ENCODE assay signal across 26 cellular contexts in genomic region chr21:43692949-43693348, GRCh38. TPM values are rescaled to one million over a fixed set of nuclear protein-coding genes. Genes with fewer than 3 reads are reported as not detected.
A peak's percentile ranks its signal among the peaks of the same experiment; 100 is the strongest.
DNase-seq lines count a peak whose midpoint lies in the region; ATAC-seq, FAIRE-seq and TF ChIP-seq lines count a peak whose summit lies in the region.
"Had no signal": no experiment of that assay in that cellular context is flagged by ENCODE, and none has a peak within 500 bp of the region (broad histone marks: within the 10 kb centered on the region; RNA-seq: fewer than 3 reads in every experiment).

No MANE protein-coding gene starts in this region.

- no peak for TF ChIP-seq EP300 in HepG2 (IDR thresholded peaks at IDR 0.05; ENCODE audit: low read depth in 2 of 2, low read length in 2 of 2)
- TF ChIP-seq EP300 in HepG2 (CRISPR knock-in tag; IDR thresholded peaks at IDR 0.05; ENCODE audit: borderline replicate concordance): no peak

- in situ Hi-C loops in HepG2 (cut with HindIII; ENCODE audit: extremely low pct_ligation_motif_present, low pct_unique_long_range_greater_than_20kb): no loop called here
- in situ Hi-C loops in HAP-1 (cut with MboI; ENCODE audit: low sequenced_read_pairs): no loop called here

- TF ChIP-seq POLR2A in HepG2 (IDR thresholded peaks at IDR 0.05; ENCODE audit: insufficient read depth in 1 of 2, low read depth in 2 of 2, low read length in 2 of 2) (no peak), right lobe of liver (IDR thresholded peaks at IDR 0.05) (no peak)

- peaks cover 15% of the 10 kb centered on the region for H3K4me1 ChIP-seq in HepG2 (ENCODE audit: insufficient read depth, low read length)
- H3K4me1 ChIP-seq in right lobe of liver: no peaks in the 10 kb centered on the region
- H3K4me1 ChIP-seq in lower lobe of right lung: no peaks in the 10 kb centered on the region
- no peaks in the 10 kb centered on the region for H3K4me1 ChIP-seq in upper lobe of right lung
- H3K4me1 ChIP-seq in HAP-1: no peaks in the 10 kb centered on the region

- H2AFZ ChIP-seq in HepG2 (ENCODE audit: low read length): no peak overlapping the region

- H3K79me2 ChIP-seq in HepG2 (ENCODE audit: insufficient read depth, low read length): no peaks in the 10 kb centered on the region

- no peak overlapping the region for H3K4me2 ChIP-seq in HepG2 (ENCODE audit: low read depth, low read length)
- H3K4me2 ChIP-seq: BLaER1 had no signal

- no peaks in the 10 kb centered on the region for H3K9me3 Mint-ChIP-seq in central memory CD8-positive, alpha-beta T cell
- H3K9me3 Mint-ChIP-seq in effector memory CD8-positive, alpha-beta T cell: no peaks in the 10 kb centered on the region
- H3K9me3 Mint-ChIP-seq: CD4-positive, CD25-positive, alpha-beta regulatory T cell; HFFc6 had no signal

- H3K27me3 Mint-ChIP-seq in central memory CD8-positive, alpha-beta T cell: no peaks in the 10 kb centered on the region
- no peaks in the 10 kb centered on the region for H3K27me3 Mint-ChIP-seq in effector memory CD8-positive, alpha-beta T cell
- H3K27me3 Mint-ChIP-seq: CD4-positive, CD25-positive, alpha-beta regulatory T cell had no signal

- no peaks in the 10 kb centered on the region for H3K9me3 ChIP-seq in HepG2 (ENCODE audit: low read length)
- H3K9me3 ChIP-seq in right lobe of liver: no peaks in the 10 kb centered on the region
- no peaks in the 10 kb centered on the region for H3K9me3 ChIP-seq in lower lobe of right lung
- no peaks in the 10 kb centered on the region for H3K9me3 ChIP-seq in upper lobe of right lung
- no peaks in the 10 kb centered on the region for H3K9me3 ChIP-seq in HAP-1
- H3K9me3 ChIP-seq: BLaER1, MG63 had no signal

- intact Hi-C loops in HepG2 (cut with micrococcal nuclease; ENCODE audit: unreplicated experiment): no loop called here
- intact Hi-C loops in right lobe of liver (cut with DNase I): loop anchor here (10.0 kb wide), 2 partner anchors 52 to 62 kb away; no protein-coding TSS in a partner anchor
- intact Hi-C loops in lower lobe of right lung (cut with DNase I): no loop called here
- intact Hi-C loops in upper lobe of right lung (cut with DNase I): no loop called here

- ATAC-seq in HepG2 (no peak), right lobe of liver (no peak), lower lobe of right lung (no peak), upper lobe of right lung (no peak)
- no peak for ATAC-seq in central memory CD8-positive, alpha-beta T cell (replicated peaks; ENCODE audit: extremely low read depth, poor library complexity, severe bottlenecking)
- ATAC-seq in effector memory CD8-positive, alpha-beta T cell (replicated peaks): no peak
- ATAC-seq: Panc1 had no signal

- no peak for DNase-seq in HepG2 (ENCODE audit: low spot score)
- DNase-seq in right lobe of liver: no peak
- DNase-seq in central memory CD8-positive, alpha-beta T cell (ENCODE audit: low spot score in 2 of 2): no peak
- peak; percentile 7 for DNase-seq in lower lobe of right lung
- peak; percentile 34 for DNase-seq in upper lobe of right lung
- no peak for DNase-seq in activated T-cell treated with anti-CD3 and anti-CD28 coated beads, Interleukin-2, amount 50 U/mL, for 1 hour
- no peak for DNase-seq in HAP-1 (ENCODE audit: low spot score in 2 of 2)
- DNase-seq in effector memory CD8-positive, alpha-beta T cell: no peak
- DNase-seq: CD4-positive, CD25-positive, alpha-beta regulatory T cell; DMS53; H7; HFFc6; KG1; MG63; NCI-H1105 treated with DMSO at 0.1 percent for 48 hours; NCI-H146; NCI-H1930; NCI-H2107; NCI-H446 treated with DMSO at 0.1 percent for 48 hours; NCI-H526 treated with DMSO at 0.1 percent for 48 hours; SIG-M5 had no signal

- H3K36me3 ChIP-seq in HepG2 (replicated peaks in 1 of 2; ENCODE audit: control insufficient read depth in 1 of 2, insufficient read depth in 2 of 2, low read length in 2 of 2) (peaks cover 33 to 72% of the 10 kb centered on the region in 2 experiments), right lobe of liver (peaks cover 0 to 39% (median 3%) of the 10 kb centered on the region in 4 donors), lower lobe of right lung (peaks cover 88% of the 10 kb centered on the region), upper lobe of right lung (peaks cover 58% of the 10 kb centered on the region), HAP-1 (replicated peaks) (peaks cover 81% of the 10 kb centered on the region)

- H3K4me3 ChIP-seq in HepG2 (replicated peaks in 1 of 3; ENCODE audit: insufficient read depth in 1 of 3, low read depth in 2 of 3, low read length in 3 of 3) (no peak overlapping the region), right lobe of liver (no peak overlapping the region), lower lobe of right lung (no peak overlapping the region), upper lobe of right lung (no peak overlapping the region), HAP-1 (no peak overlapping the region)
- H3K4me3 ChIP-seq: BLaER1, MG63, SK-N-MC had no signal

- no peaks in the 10 kb centered on the region for H4K20me1 ChIP-seq in HepG2 (ENCODE audit: insufficient read depth, low read length)

- CTCF ChIA-PET in HepG2 (lab: Yijun Ruan, JAX; ENCODE audit: low intra/inter-chr PET ratio, low total read pairs): no interaction called here

- H3K27me3 ChIP-seq in HepG2 (ENCODE audit: control insufficient read depth in 1 of 2, insufficient read depth in 2 of 2, low read length in 2 of 2): no peaks in the 10 kb centered on the region
- no peaks in the 10 kb centered on the region for H3K27me3 ChIP-seq in right lobe of liver
- no peaks in the 10 kb centered on the region for H3K27me3 ChIP-seq in lower lobe of right lung (ENCODE audit: low read depth)
- no peaks in the 10 kb centered on the region for H3K27me3 ChIP-seq in upper lobe of right lung
- no peaks in the 10 kb centered on the region for H3K27me3 ChIP-seq in HAP-1 (ENCODE audit: low read depth)
- H3K27me3 ChIP-seq: BLaER1, MG63 had no signal

- FAIRE-seq in HepG2 (lab: Jason Lieb, UNC): no peak
- FAIRE-seq: GM18507, HTR-8/SVneo had no signal

- H3K9ac ChIP-seq in HepG2 (ENCODE audit: insufficient read depth, low read depth, low read length): no peak overlapping the region
- H3K9ac ChIP-seq: BLaER1 had no signal

- H3K4me1 Mint-ChIP-seq in central memory CD8-positive, alpha-beta T cell: no peaks in the 10 kb centered on the region
- no peaks in the 10 kb centered on the region for H3K4me1 Mint-ChIP-seq in effector memory CD8-positive, alpha-beta T cell (ENCODE audit: low read depth in 2 of 2)

- no peak for TF ChIP-seq RAD21 in HepG2 (CRISPR knock-in tag; IDR thresholded peaks at IDR 0.05)

- H3K27ac ChIP-seq in HepG2 (ENCODE audit: extremely low read length, insufficient read depth, low read length): no peak overlapping the region
- H3K27ac ChIP-seq in right lobe of liver: no peak overlapping the region
- no peak overlapping the region for H3K27ac ChIP-seq in lower lobe of right lung
- no peak overlapping the region for H3K27ac ChIP-seq in upper lobe of right lung
- H3K27ac ChIP-seq: BLaER1, SK-N-MC had no signal

- 88% methylated on average over 8 of the region's 8 CpGs for WGBS in HepG2 (ENCODE audit: low lambda C conversion rate)
- WGBS in right lobe of liver (ENCODE audit: insufficient coverage, low coverage, low lambda C conversion rate, missing lambda C conversion rate): 93% methylated on average over 3 of the region's 8 CpGs

- TF ChIP-seq CTCF in HepG2 (CRISPR knock-in tag; IDR thresholded peaks at IDR 0.05): no peak
- no peak for TF ChIP-seq CTCF in right lobe of liver (IDR thresholded peaks at IDR 0.05)
- no peak for TF ChIP-seq CTCF in lower lobe of right lung (IDR thresholded peaks at IDR 0.05)
- no peak for TF ChIP-seq CTCF in upper lobe of right lung (IDR thresholded peaks at IDR 0.05)

- no TSS peak for BruUV-seq in HepG2 (replicated peaks; lab: Mats Ljungman, UMichigan)

- POLR2A ChIA-PET in HepG2 (lab: Yijun Ruan, JAX): no interaction called here

- no peak overlapping the region for H3K4me3 Mint-ChIP-seq in central memory CD8-positive, alpha-beta T cell
- H3K4me3 Mint-ChIP-seq in effector memory CD8-positive, alpha-beta T cell: no peak overlapping the region
- H3K4me3 Mint-ChIP-seq: CD4-positive, CD25-positive, alpha-beta regulatory T cell; HFFc6 had no signal

- H3K36me3 Mint-ChIP-seq in central memory CD8-positive, alpha-beta T cell (ENCODE audit: insufficient read depth): peaks cover 30% of the 10 kb centered on the region
- H3K36me3 Mint-ChIP-seq in effector memory CD8-positive, alpha-beta T cell (ENCODE audit: insufficient read depth): peaks cover 48% of the 10 kb centered on the region

- peak overlapping the region; percentile 32 for H3K27ac Mint-ChIP-seq in central memory CD8-positive, alpha-beta T cell (ENCODE audit: low read depth)
- peak overlapping the region in 1 of 2 donors; percentile 54 for H3K27ac Mint-ChIP-seq in effector memory CD8-positive, alpha-beta T cell
- H3K27ac Mint-ChIP-seq: CD4-positive, CD25-positive, alpha-beta regulatory T cell; HFFc6 had no signal

RNA-seq across cellular contexts. Expression of gene PDXK, which starts 26.0 kb away (rescaled TPM):
- total RNA-seq in HepG2 (2016; rRNA removed; fragmentation: Illumina TruSeq; extraction: Trizol) (114 and 151 TPM in 2 replicates), right lobe of liver (10 to 100 TPM; 52.9 to 87.5 (median 58.9) TPM), lower lobe of right lung (195 TPM), upper lobe of right lung (280 TPM)
- total RNA-seq in HepG2 (2016; cell fraction: cytosol; rRNA removed; fragmentation: Illumina TruSeq; extraction: Trizol; ENCODE audit: low read depth): 28.6 and 35.2 TPM in 2 replicates
- 115 and 149 TPM in 2 replicates for total RNA-seq in HepG2 (2016; cell fraction: insoluble cytoplasmic fraction; rRNA removed; fragmentation: Illumina TruSeq; extraction: Trizol)
- 62.0 and 68.5 TPM in 2 replicates for total RNA-seq in HepG2 (2016; cell fraction: membrane; rRNA removed; fragmentation: Illumina TruSeq; extraction: Trizol)
- total RNA-seq in HepG2 (2016; cell fraction: nucleus; rRNA removed; fragmentation: Illumina TruSeq; extraction: Trizol): 61.1 and 71.3 TPM in 2 replicates
- 165 and 184 TPM in 2 replicates for polyA plus RNA-seq in HepG2 (2011; rRNA removed)
- polyA plus RNA-seq in HepG2 (2011; cell fraction: cytosol; rRNA removed): 146 and 162 TPM in 2 replicates
- polyA plus RNA-seq in HepG2 (2011; cell fraction: nucleus; rRNA removed): 215 and 264 TPM in 2 replicates
- 82.4 and 87.9 TPM in 2 replicates for polyA plus RNA-seq in HepG2 (2012)
- 45.4 and 55.7 TPM in 2 replicates for polyA plus RNA-seq in HepG2 (2016; cell fraction: cytosol; fragmentation: Illumina TruSeq; extraction: Trizol; ENCODE audit: low read depth)
- polyA plus RNA-seq in HepG2 (2016; cell fraction: insoluble cytoplasmic fraction; fragmentation: Illumina TruSeq; extraction: Trizol; ENCODE audit: low read depth): 135 and 141 TPM in 2 replicates
- 56.2 and 56.5 TPM in 2 replicates for polyA plus RNA-seq in HepG2 (2016; cell fraction: membrane; fragmentation: Illumina TruSeq; extraction: Trizol; ENCODE audit: low read depth)
- 113 and 114 TPM in 2 replicates for polyA plus RNA-seq in HepG2 (2016; cell fraction: nucleus; fragmentation: Illumina TruSeq; extraction: Trizol; ENCODE audit: insufficient read depth, low read depth)
- polyA minus RNA-seq in HepG2 (2011; rRNA and poly(A)+ RNA removed; ENCODE audit: low replicate concordance): 159 and 241 TPM in 2 replicates
- 48.1 and 61.1 TPM in 2 replicates for polyA minus RNA-seq in HepG2 (2011; cell fraction: cytosol; rRNA and poly(A)+ RNA removed)
- 60.5 and 61.0 TPM in 2 replicates for polyA minus RNA-seq in HepG2 (2011; cell fraction: nucleus; rRNA and poly(A)+ RNA removed)

RNA-seq across cellular contexts. Expression of gene RRP1B, which starts 33.6 kb away (rescaled TPM):
- 46.2 and 58.2 TPM in 2 replicates for total RNA-seq in HepG2 (2016; rRNA removed; fragmentation: Illumina TruSeq; extraction: Trizol)
- total RNA-seq in HepG2 (2016; cell fraction: cytosol; rRNA removed; fragmentation: Illumina TruSeq; extraction: Trizol; ENCODE audit: low read depth): 4.4 and 4.5 TPM in 2 replicates
- total RNA-seq in HepG2 (2016; cell fraction: insoluble cytoplasmic fraction; rRNA removed; fragmentation: Illumina TruSeq; extraction: Trizol): 45.9 and 49.4 TPM in 2 replicates
- total RNA-seq in HepG2 (2016; cell fraction: membrane; rRNA removed; fragmentation: Illumina TruSeq; extraction: Trizol): 16.5 and 16.9 TPM in 2 replicates
- 28.8 and 31.8 TPM in 2 replicates for total RNA-seq in HepG2 (2016; cell fraction: nucleus; rRNA removed; fragmentation: Illumina TruSeq; extraction: Trizol)
- 16.3 TPM in 2 replicates for polyA plus RNA-seq in HepG2 (2011; rRNA removed)
- 10.6 and 12.2 TPM in 2 replicates for polyA plus RNA-seq in HepG2 (2011; cell fraction: cytosol; rRNA removed)
- 17.2 and 19.0 TPM in 2 replicates for polyA plus RNA-seq in HepG2 (2011; cell fraction: nucleus; rRNA removed)
- polyA plus RNA-seq in HepG2 (2012): 19.7 and 22.4 TPM in 2 replicates
- polyA plus RNA-seq in HepG2 (2016; cell fraction: cytosol; fragmentation: Illumina TruSeq; extraction: Trizol; ENCODE audit: low read depth): 1.9 and 2.3 TPM in 2 replicates
- 45.7 and 50.1 TPM in 2 replicates for polyA plus RNA-seq in HepG2 (2016; cell fraction: insoluble cytoplasmic fraction; fragmentation: Illumina TruSeq; extraction: Trizol; ENCODE audit: low read depth)
- polyA plus RNA-seq in HepG2 (2016; cell fraction: membrane; fragmentation: Illumina TruSeq; extraction: Trizol; ENCODE audit: low read depth): 7.9 and 8.4 TPM in 2 replicates
- polyA plus RNA-seq in HepG2 (2016; cell fraction: nucleus; fragmentation: Illumina TruSeq; extraction: Trizol; ENCODE audit: insufficient read depth, low read depth): 52.6 and 53.3 TPM in 2 replicates
- polyA minus RNA-seq in HepG2 (2011; rRNA and poly(A)+ RNA removed; ENCODE audit: low replicate concordance): 26.5 and 39.4 TPM in 2 replicates
- 23.0 and 23.7 TPM in 2 replicates for polyA minus RNA-seq in HepG2 (2011; cell fraction: cytosol; rRNA and poly(A)+ RNA removed)
- 12.1 and 17.0 TPM in 2 replicates for polyA minus RNA-seq in HepG2 (2011; cell fraction: nucleus; rRNA and poly(A)+ RNA removed)
- 10 to 100 TPM in 2 of 6 experiments, 1 to 10 TPM in 4; 8.0 to 17.0 (median 9.8) TPM for total RNA-seq in right lobe of liver
- 18.1 TPM for total RNA-seq in lower lobe of right lung
- 18.4 TPM for total RNA-seq in upper lobe of right lung

RNA-seq across cellular contexts. Expression of gene HSF2BP, which starts 33.7 kb away (rescaled TPM):
- total RNA-seq in HepG2 (2016; rRNA removed; fragmentation: Illumina TruSeq; extraction: Trizol): 1.6 and 2.2 TPM in 2 replicates
- total RNA-seq in HepG2 (2016; cell fraction: cytosol; rRNA removed; fragmentation: Illumina TruSeq; extraction: Trizol; ENCODE audit: low read depth): 2.9 and 3.0 TPM in 2 replicates
- total RNA-seq in HepG2 (2016; cell fraction: insoluble cytoplasmic fraction; rRNA removed; fragmentation: Illumina TruSeq; extraction: Trizol): 1.8 and 2.1 TPM in 2 replicates
- 1.7 and 2.1 TPM in 2 replicates for total RNA-seq in HepG2 (2016; cell fraction: membrane; rRNA removed; fragmentation: Illumina TruSeq; extraction: Trizol)
- total RNA-seq in HepG2 (2016; cell fraction: nucleus; rRNA removed; fragmentation: Illumina TruSeq; extraction: Trizol): 1.6 and 2.4 TPM in 2 replicates
- polyA plus RNA-seq in HepG2 (2011; rRNA removed): 0.63 and 0.67 TPM in 2 replicates
- polyA plus RNA-seq in HepG2 (2011; cell fraction: cytosol; rRNA removed): 0.68 and 0.87 TPM in 2 replicates
- polyA plus RNA-seq in HepG2 (2011; cell fraction: nucleus; rRNA removed): 0.98 and 1.1 TPM in 2 replicates
- polyA plus RNA-seq in HepG2 (2012): 0.92 and 0.95 TPM in 2 replicates
- polyA plus RNA-seq in HepG2 (2016; cell fraction: cytosol; fragmentation: Illumina TruSeq; extraction: Trizol; ENCODE audit: low read depth): 0.49 and 0.50 TPM in 2 replicates
- polyA plus RNA-seq in HepG2 (2016; cell fraction: insoluble cytoplasmic fraction; fragmentation: Illumina TruSeq; extraction: Trizol; ENCODE audit: low read depth): 1.4 and 1.6 TPM in 2 replicates
- 0.49 and 0.94 TPM in 2 replicates for polyA plus RNA-seq in HepG2 (2016; cell fraction: membrane; fragmentation: Illumina TruSeq; extraction: Trizol; ENCODE audit: low read depth)
- polyA plus RNA-seq in HepG2 (2016; cell fraction: nucleus; fragmentation: Illumina TruSeq; extraction: Trizol; ENCODE audit: insufficient read depth, low read depth): 0.75 and 1.5 TPM in 2 replicates
- polyA minus RNA-seq in HepG2 (2011; rRNA and poly(A)+ RNA removed; ENCODE audit: low replicate concordance): 0.48 and 3.0 TPM in 2 replicates
- polyA minus RNA-seq in HepG2 (2011; cell fraction: cytosol; rRNA and poly(A)+ RNA removed): 0.69 TPM in 1 of 2 replicates, not detected in the other
- 3.1 and 4.4 TPM in 2 replicates for polyA minus RNA-seq in HepG2 (2011; cell fraction: nucleus; rRNA and poly(A)+ RNA removed)
- total RNA-seq in right lobe of liver: under 1 TPM in 4 of 6 experiments, not detected in 2; 0.25 to 0.62 (median 0.37) TPM
- 0.32 TPM for total RNA-seq in lower lobe of right lung
- total RNA-seq in upper lobe of right lung: 0.41 TPM

Comparison
In these comparisons a context has a peak if more than half of its experiments do, and no peak if none do; other contexts are left out.
1. intact Hi-C loops: an anchor here in right lobe of liver (10.0 kb wide); none called in HepG2, lower lobe of right lung and upper lobe of right lung.
2. DNase-seq: peak in lower lobe of right lung (single experiment) and upper lobe of right lung (single experiment); none in HepG2 (single experiment), right lobe of liver (0 of 3), central memory CD8-positive, alpha-beta T cell (0 of 2), activated T-cell treated with anti-CD3 and anti-CD28 coated beads, Interleukin-2, amount 50 U/mL, for 1 hour (single experiment), HAP-1 (0 of 2) and effector memory CD8-positive, alpha-beta T cell (0 of 3).